ENCODE assay signal across 25 cellular contexts in the genomic region with DNA sequence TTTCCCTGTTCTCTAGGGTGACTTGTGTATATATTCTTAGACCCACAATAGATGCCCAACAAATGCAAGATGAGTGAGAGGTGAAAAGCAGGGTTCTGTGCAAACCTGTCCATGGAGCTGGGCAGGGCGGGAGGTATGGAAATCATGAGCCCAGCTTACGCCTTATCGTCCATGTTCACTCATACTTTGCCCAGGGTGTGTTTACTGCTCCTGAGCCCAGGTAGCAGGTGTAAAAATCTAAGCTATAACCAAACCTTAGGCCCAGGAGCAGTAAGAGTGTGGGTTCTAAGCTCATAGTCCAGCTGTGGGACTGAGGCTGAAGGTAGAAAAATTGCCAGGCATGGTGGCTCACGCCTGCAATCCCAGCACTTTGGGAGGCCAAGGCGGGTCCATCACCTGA. TPM values are rescaled to one million over a fixed set of nuclear protein-coding genes. Genes with fewer than 3 reads are reported as not detected.
"Had no signal": no experiment of that assay in that cellular context is flagged by ENCODE, and none has a peak within 500 bp of the region (broad histone marks: within the 10 kb centered on the region; RNA-seq: fewer than 3 reads in every experiment).

No MANE protein-coding gene starts in this region.

- DNase-seq: dermis blood vessel endothelial cell; dorsolateral prefrontal cortex; effector CD8-positive, alpha-beta T cell; effector memory CD8-positive, alpha-beta T cell; endodermal cell; erythroblast; foreskin keratinocyte; heart left ventricle; hypothalamus; immature natural killer cell; islet precursor cell; kidney; kidney glomerular epithelial cell; left lung; left ventricle myocardium superior; lower lobe of right lung; mesenchymal stem cell; naive thymus-derived CD4-positive, alpha-beta T cell had no signal

- H3K27ac ChIP-seq: coronary artery, dorsolateral prefrontal cortex, epithelial cell of prostate, foreskin keratinocyte, gastroesophageal sphincter, heart left ventricle, hepatocyte, left lung, lower lobe of right lung had no signal

- H3K36me3 ChIP-seq: gastroesophageal sphincter, heart left ventricle, left lung, lower lobe of right lung had no signal

- ATAC-seq: effector memory CD8-positive, alpha-beta T cell; esophagus mucosa; foreskin keratinocyte; gastroesophageal sphincter; heart left ventricle; left lung; left ventricle myocardium superior; lower lobe of right lung; naive thymus-derived CD4-positive, alpha-beta T cell had no signal

- H3K27me3 ChIP-seq: dorsolateral prefrontal cortex, foreskin keratinocyte, gastroesophageal sphincter, hepatocyte, left lung had no signal

- H3K4me3 ChIP-seq: coronary artery, dorsolateral prefrontal cortex, gastroesophageal sphincter, heart left ventricle, hepatocyte, left lung, lower lobe of right lung had no signal

- H3K4me1 ChIP-seq: foreskin keratinocyte, gastroesophageal sphincter, heart left ventricle, left lung, lower lobe of right lung had no signal

RNA-seq across cellular contexts. Expression of a gene that starts 48.1 kb away (rescaled TPM):
- total RNA-seq: dermis blood vessel endothelial cell, fibroblast of lung, fibroblast of villous mesenchyme, foreskin keratinocyte had no signal
